ENCODE assay signal across 8 cellular contexts in genomic region chr15:72237286-72238224, GRCh38. TPM values are rescaled to one million over a fixed set of nuclear protein-coding genes. Genes with fewer than 3 reads are reported as not detected.
A peak's percentile ranks its signal among the peaks of the same experiment; 100 is the strongest.
DNase-seq lines count a peak whose midpoint lies in the region; ATAC-seq and TF ChIP-seq lines count a peak whose summit lies in the region.

No MANE protein-coding gene starts in this region.

- WGBS in endodermal cell (ENCODE audit: insufficient coverage in 1 of 2, insufficient read length in 1 of 2), 2 experiments: 90% methylated on average over 3 of the region's 4 CpGs; no CpG with 5 or more reads in 1 of the 2 experiments

- H3K9me3 Mint-ChIP-seq in endodermal cell (no peaks in the 10 kb centered on the region), osteocyte (ENCODE audit: unreplicated experiment) (no peaks in the 10 kb centered on the region)

- DNase-seq in EL: peak; percentile 98
- peak; percentile 98 for DNase-seq in M059J (ENCODE audit: low read depth)
- peak; percentile 30 for DNase-seq in activated CD4-positive, alpha-beta T cell treated with anti-CD3 and anti-CD28 coated beads, Interleukin-2, amount 50 U/mL, for 1 hour
- DNase-seq in endodermal cell: peak; percentile 87
- peak; percentile 89 for DNase-seq in osteocyte (ENCODE audit: extremely low spot score, unreplicated experiment)
- peak in 1 of 2 donors; percentile 95 for DNase-seq in vagina (ENCODE audit: extremely low spot score in 2 of 2)

- peaks cover 38% of the 10 kb centered on the region for H3K27me3 Mint-ChIP-seq in endodermal cell (ENCODE audit: insufficient read depth)
- H3K27me3 Mint-ChIP-seq in osteocyte (ENCODE audit: unreplicated experiment): no peaks in the 10 kb centered on the region

- no peaks in the 10 kb centered on the region for H3K9me3 ChIP-seq in endodermal cell (ENCODE audit: control insufficient read depth, low read length)
- no peaks in the 10 kb centered on the region for H3K9me3 ChIP-seq in vagina

- H3K4me3 Mint-ChIP-seq in endodermal cell (no peak overlapping the region), osteocyte (ENCODE audit: unreplicated experiment) (peak overlapping the region; percentile 73)

- ATAC-seq in GM21825 (IDR thresholded peaks at IDR 0.05; ENCODE audit: unreplicated experiment): peak; percentile 80
- ATAC-seq in HG03280 (IDR thresholded peaks at IDR 0.05; ENCODE audit: unreplicated experiment): no peak

- H3K36me3 Mint-ChIP-seq in endodermal cell (ENCODE audit: low read depth): peaks cover 34% of the 10 kb centered on the region
- H3K36me3 Mint-ChIP-seq in osteocyte (ENCODE audit: unreplicated experiment): peaks cover 20% of the 10 kb centered on the region

- no peak for TF ChIP-seq CTCF in endodermal cell (conservative IDR thresholded peaks at IDR 0.05)
- no peak for TF ChIP-seq CTCF in osteocyte (IDR thresholded peaks at IDR 0.05)
- TF ChIP-seq CTCF in vagina (IDR thresholded peaks at IDR 0.05): no peak

- H3K36me3 ChIP-seq in endodermal cell (ENCODE audit: control insufficient read depth, insufficient read depth, low read length) (peaks cover 39% of the 10 kb centered on the region), vagina (peaks cover 0 to 21% of the 10 kb centered on the region in 2 donors)

- peak in 1 of 2 donors; percentile 45 for TF ChIP-seq POLR2A in vagina (IDR thresholded peaks at IDR 0.05)

- peaks cover 42% of the 10 kb centered on the region for H3K4me1 Mint-ChIP-seq in endodermal cell
- H3K4me1 Mint-ChIP-seq in osteocyte (ENCODE audit: unreplicated experiment): peaks cover 28% of the 10 kb centered on the region

- peak overlapping the region; percentile 41 for H3K27ac Mint-ChIP-seq in endodermal cell
- H3K27ac Mint-ChIP-seq in osteocyte (ENCODE audit: unreplicated experiment): peak overlapping the region; percentile 98

- H3K27ac ChIP-seq in endodermal cell (ENCODE audit: low read depth, low read length) (no peak overlapping the region), vagina (peak overlapping the region; percentile 91)

- no peak overlapping the region for H3K9ac ChIP-seq in endodermal cell (ENCODE audit: extremely low read depth, low read length, poor library complexity, severe bottlenecking)

- peaks cover 14% of the 10 kb centered on the region for H3K4me1 ChIP-seq in endodermal cell (ENCODE audit: control insufficient read depth, insufficient read depth, low read length)
- H3K4me1 ChIP-seq in vagina: peaks cover 24% of the 10 kb centered on the region

- intact Hi-C loops in vagina (cut with DNase I): no loop called here

- H3K4me3 ChIP-seq in endodermal cell (ENCODE audit: low read length) (no peak overlapping the region), vagina (peak overlapping the region in 1 of 2 donors; percentile 22)

- H3K27me3 ChIP-seq in endodermal cell (ENCODE audit: control insufficient read depth, insufficient read depth, low read length, poor library complexity, severe bottlenecking) (peaks cover 9% of the 10 kb centered on the region), vagina (no peaks in the 10 kb centered on the region)

RNA-seq across cellular contexts. Expression of gene PKM, which starts 6.6 kb away (rescaled TPM):
- total RNA-seq in M059J (2014; rRNA removed; shearing (Covaris generic)): 2,564 and 2,981 TPM in 2 replicates
- 1,000 to 10,000 TPM; 2,197 to 2,355 TPM for total RNA-seq in endodermal cell
- 1,203 TPM for polyA plus RNA-seq in endodermal cell (2013, experiment 1 of 2)
- polyA plus RNA-seq in endodermal cell (2013, experiment 2 of 2): 1,289 TPM
- total RNA-seq in osteocyte: 602 and 617 TPM in 2 replicates
- 484 TPM for total RNA-seq in vagina

RNA-seq across cellular contexts. Expression of gene PARP6, which starts 34.8 kb away (rescaled TPM):
- 34.6 and 38.7 TPM in 2 replicates for total RNA-seq in M059J (2014; rRNA removed; shearing (Covaris generic))
- total RNA-seq in endodermal cell: 10 to 100 TPM; 87.3 to 92.1 TPM
- 74.3 TPM for polyA plus RNA-seq in endodermal cell (2013, experiment 1 of 2)
- 56.8 TPM for polyA plus RNA-seq in endodermal cell (2013, experiment 2 of 2)
- 93.9 and 97.8 TPM in 2 replicates for total RNA-seq in osteocyte
- total RNA-seq in vagina: 62.6 TPM

RNA-seq across cellular contexts. Expression of gene GRAMD2A, which starts 40.0 kb away (rescaled TPM):
- 0.34 and 0.44 TPM in 2 replicates for total RNA-seq in M059J (2014; rRNA removed; shearing (Covaris generic))
- total RNA-seq in endodermal cell (1 to 10 TPM; 2.0 TPM), osteocyte (0.47 TPM in 1 of 2 replicates, not detected in the other), vagina (7.4 TPM)
- polyA plus RNA-seq in endodermal cell (2013, experiment 1 of 2): 1.0 TPM
- 0.54 TPM for polyA plus RNA-seq in endodermal cell (2013, experiment 2 of 2)
